20 cellular contexts compared by ENCODE assay signal in the genomic region with DNA sequence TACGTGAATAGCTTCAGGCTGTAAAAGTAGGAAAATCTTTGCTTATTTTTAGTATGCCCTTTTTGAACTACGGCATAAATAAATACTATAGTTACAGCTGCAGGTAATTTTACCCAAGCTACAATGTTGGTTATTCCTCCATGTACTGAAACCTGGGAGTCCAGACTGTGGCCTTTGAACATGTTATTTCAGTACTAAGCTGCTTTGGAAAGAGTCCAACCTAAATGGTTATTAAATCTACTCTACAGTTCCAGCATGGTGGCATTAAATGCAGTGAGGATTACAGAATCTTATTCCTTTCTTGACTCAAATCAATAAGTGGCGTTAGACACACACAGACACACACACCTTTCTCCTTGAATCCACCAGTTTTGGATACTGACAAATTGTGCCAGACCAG.
"Had no signal": no experiment of that assay in that cellular context is flagged by ENCODE, and none has a peak within 500 bp of the region (broad histone marks: within the 10 kb centered on the region; RNA-seq: fewer than 3 reads in every experiment).

No MANE protein-coding gene starts in this region.

- H3K27ac Mint-ChIP-seq: naive thymus-derived CD8-positive, alpha-beta T cell; stimulated activated memory B cell treated with anti-CD40 and anti-IgM and Interleukin-4, amounts not matched to agents 10 μg/mL and 1 μg/mL and 100 μg/mL, for 72 hours; type B pancreatic cell had no signal

- H3K9me3 ChIP-seq: gastrocnemius medialis, heart left ventricle, lower lobe of right lung, prostate gland, sigmoid colon, spleen, testis, tibial artery had no signal

- H3K27ac ChIP-seq: gastrocnemius medialis, heart left ventricle, hepatocyte, lower lobe of right lung, prostate gland, sigmoid colon, spleen, testis, tibial artery had no signal

- H3K4me1 Mint-ChIP-seq: naive thymus-derived CD8-positive, alpha-beta T cell; nephron progenitor cell; stimulated activated memory B cell treated with anti-CD40 and anti-IgM and Interleukin-4, amounts not matched to agents 10 μg/mL and 1 μg/mL and 100 μg/mL, for 72 hours had no signal

- DNase-seq: cortex of kidney; gastrocnemius medialis; heart left ventricle; left ventricle myocardium superior; lower lobe of right lung; naive thymus-derived CD8-positive, alpha-beta T cell; nephron progenitor cell; nucleus accumbens; right cardiac atrium; sigmoid colon; spleen; stimulated activated CD4-positive, alpha-beta T cell treated with anti-CD3 and anti-CD28 coated beads, Interleukin-4, amount 100 ng/mL, for 4 hours; stimulated activated naive CD8-positive, alpha-beta T cell treated with anti-CD3 and anti-CD28 coated beads, Interleukin-15, Interleukin-2, amounts not matched to agents 100 U/mL and 50 U/mL, for 24 hours; substantia nigra; testis; tibial artery had no signal

- H3K36me3 Mint-ChIP-seq: naive thymus-derived CD8-positive, alpha-beta T cell; stimulated activated memory B cell treated with anti-CD40 and anti-IgM and Interleukin-4, amounts not matched to agents 10 μg/mL and 1 μg/mL and 100 μg/mL, for 72 hours; type B pancreatic cell had no signal

- H3K4me3 Mint-ChIP-seq: naive thymus-derived CD8-positive, alpha-beta T cell; nephron progenitor cell; stimulated activated memory B cell treated with anti-CD40 and anti-IgM and Interleukin-4, amounts not matched to agents 10 μg/mL and 1 μg/mL and 100 μg/mL, for 72 hours; type B pancreatic cell had no signal

- H3K27me3 ChIP-seq: gastrocnemius medialis, heart left ventricle, hepatocyte, sigmoid colon, spleen, testis, tibial artery had no signal

- H3K4me3 ChIP-seq: gastrocnemius medialis, heart left ventricle, hepatocyte, lower lobe of right lung, prostate gland, sigmoid colon, spleen, testis, tibial artery had no signal

- H3K9me3 Mint-ChIP-seq: naive thymus-derived CD8-positive, alpha-beta T cell; nephron progenitor cell; stimulated activated memory B cell treated with anti-CD40 and anti-IgM and Interleukin-4, amounts not matched to agents 10 μg/mL and 1 μg/mL and 100 μg/mL, for 72 hours; type B pancreatic cell had no signal

- ATAC-seq: gastrocnemius medialis; heart left ventricle; left ventricle myocardium superior; lower lobe of right lung; naive thymus-derived CD8-positive, alpha-beta T cell; right cardiac atrium; stimulated activated memory B cell treated with anti-CD40 and anti-IgM and Interleukin-4, amounts not matched to agents 10 μg/mL and 1 μg/mL and 100 μg/mL, for 72 hours; stimulated activated naive CD8-positive, alpha-beta T cell treated with anti-CD3 and anti-CD28 coated beads, Interleukin-15, Interleukin-2, amounts not matched to agents 100 U/mL and 50 U/mL, for 24 hours had no signal
